8 cellular contexts compared by ENCODE assay signal in genomic region chr17:44006581-44007345, GRCh38. TPM values are rescaled to one million over a fixed set of nuclear protein-coding genes. Genes with fewer than 3 reads are reported as not detected.
A peak's percentile ranks its signal among the peaks of the same experiment; 100 is the strongest.
DNase-seq lines count a peak whose midpoint lies in the region; ATAC-seq and TF ChIP-seq lines count a peak whose summit lies in the region.

No MANE protein-coding gene starts in this region.

- peaks cover 19% of the 10 kb centered on the region for H3K4me1 Mint-ChIP-seq in T-helper 2 cell treated with Interferon-gamma antibody and Interleukin-4, amounts not matched to agents 5 μg/mL and 100 μg/mL, for 36 hours (ENCODE audit: low read depth)

- H3K27me3 ChIP-seq in ascending aorta (no peaks in the 10 kb centered on the region), aorta (ENCODE audit: control insufficient read depth in 1 of 2, insufficient read depth in 2 of 2, low read length in 1 of 2) (peaks cover 0 to 2% of the 10 kb centered on the region in 2 donors)

- no peaks in the 10 kb centered on the region for H3K9me3 ChIP-seq in ES-I3 (ENCODE audit: control insufficient read depth, insufficient read depth, low read length)
- no peaks in the 10 kb centered on the region for H3K9me3 ChIP-seq in ascending aorta
- no peaks in the 10 kb centered on the region for H3K9me3 ChIP-seq in aorta (ENCODE audit: control insufficient read depth, low read length)

- peak; percentile 80 for DNase-seq in NCI-H187 treated with DMSO at 0.1 percent for 48 hours (lab: John Stamatoyannopoulos, UW)
- DNase-seq in T-helper 2 cell treated with Interferon-gamma antibody and Interleukin-4, amounts not matched to agents 5 μg/mL and 100 μg/mL, for 36 hours (ENCODE audit: low spot score), result peak; percentile 87
- peak; percentile 98 for DNase-seq in ascending aorta (ENCODE audit: low spot score in 2 of 2)
- DNase-seq in hepatic stellate cell (ENCODE audit: low spot score), result peak; percentile 97
- peak; percentile 93 for DNase-seq in renal cortical epithelial cell (ENCODE audit: low read depth)
- peak; percentile 99 to 100 for DNase-seq in aorta

- peaks cover 23% of the 10 kb centered on the region for H3K27me3 Mint-ChIP-seq in T-helper 2 cell treated with Interferon-gamma antibody and Interleukin-4, amounts not matched to agents 5 μg/mL and 100 μg/mL, for 36 hours (ENCODE audit: low read depth)

- H3K9me3 Mint-ChIP-seq in T-helper 2 cell treated with Interferon-gamma antibody and Interleukin-4, amounts not matched to agents 5 μg/mL and 100 μg/mL, for 36 hours, result no peaks in the 10 kb centered on the region

- peak; percentile 39 to 55 (median 53) for TF ChIP-seq CTCF in ascending aorta (IDR thresholded peaks at IDR 0.05)

- intact Hi-C loops in ascending aorta (cut with DNase I), result loop anchor here (2.0 to 5.0 kb wide), 3 partner anchors 36 to 116 kb away; partner anchors contain the start of genes G6PC3 and HDAC5
- intact Hi-C loops in aorta (cut with DNase I), result loop anchor here in 1 of 2 donors (5.0 kb wide), 1 partner anchor 36 kb away; no protein-coding TSS in a partner anchor

- peak overlapping the region; percentile 79 for H3K4me3 Mint-ChIP-seq in T-helper 2 cell treated with Interferon-gamma antibody and Interleukin-4, amounts not matched to agents 5 μg/mL and 100 μg/mL, for 36 hours

- H3K36me3 ChIP-seq in ES-I3 (ENCODE audit: insufficient read depth, low read length) (0 out of 2 replicates have a peak, but pooled peaks cover 7% of the 10 kb centered on the region), ascending aorta (peaks cover 0 to 2% of the 10 kb centered on the region in 2 donors), aorta (ENCODE audit: control insufficient read depth in 1 of 2, insufficient read depth in 2 of 2, low read length in 1 of 2) (peaks cover 0 to under 1% of the 10 kb centered on the region in 2 donors)

- ATAC-seq in HG02623 (IDR thresholded peaks at IDR 0.05; ENCODE audit: unreplicated experiment) (peak; percentile 61), aorta (ENCODE audit: low FRiP score) (peak; percentile 94)

- peaks cover 4% of the 10 kb centered on the region for H3K36me3 Mint-ChIP-seq in T-helper 2 cell treated with Interferon-gamma antibody and Interleukin-4, amounts not matched to agents 5 μg/mL and 100 μg/mL, for 36 hours (ENCODE audit: low read depth)

- peak overlapping the region; percentile 51 to 67 for H3K4me3 ChIP-seq in ascending aorta
- peak overlapping the region; percentile 55 to 58 for H3K4me3 ChIP-seq in aorta (ENCODE audit: low read length in 2 of 2)

- peaks cover 9% of the 10 kb centered on the region for H3K4me1 ChIP-seq in ES-I3 (ENCODE audit: insufficient read depth, low read length)
- H3K4me1 ChIP-seq in ascending aorta, result peaks cover 4 to 31% of the 10 kb centered on the region in 2 donors
- H3K4me1 ChIP-seq in aorta (ENCODE audit: control insufficient read depth in 1 of 2, insufficient read depth in 2 of 2, low read length in 2 of 2), result no peaks in the 10 kb centered on the region

- WGBS in aorta, 2 donors, result 0% methylated on average over 37 to 40 of the region's 40 CpGs

- H3K9ac ChIP-seq in ES-I3 (ENCODE audit: low read depth, low read length), result peak overlapping the region; percentile 95

- H3K27ac ChIP-seq in ascending aorta, result peak overlapping the region in 1 of 2 donors; percentile 32
- H3K27ac ChIP-seq in aorta (ENCODE audit: low read depth in 1 of 2, low read length in 2 of 2), result no peak overlapping the region

- peak overlapping the region; percentile 60 for H3K27ac Mint-ChIP-seq in T-helper 2 cell treated with Interferon-gamma antibody and Interleukin-4, amounts not matched to agents 5 μg/mL and 100 μg/mL, for 36 hours

RNA-seq across cellular contexts. Expression of gene NAGS, which starts 2.3 kb away (rescaled TPM):
- 48.2 TPM for total RNA-seq in ascending aorta
- 1.2 and 6.1 TPM in 2 replicates for total RNA-seq in renal cortical epithelial cell
- 1 to 10 TPM in 1 of 2 donors, under 1 TPM in 1; 0.94 to 1.3 TPM for total RNA-seq in aorta
- polyA plus RNA-seq in aorta, result 1 to 10 TPM in 1 of 2 donors, under 1 TPM in 1; 0.33 to 6.0 TPM

RNA-seq across cellular contexts. Expression of gene TMEM101, which starts 8.0 kb away (rescaled TPM):
- total RNA-seq in ascending aorta, result 11.0 TPM
- total RNA-seq in renal cortical epithelial cell, result 43.8 and 71.2 TPM in 2 replicates
- 10 to 100 TPM; 15.2 to 16.7 TPM for total RNA-seq in aorta
- polyA plus RNA-seq in aorta, result 10 to 100 TPM; 21.5 to 25.0 TPM

RNA-seq across cellular contexts. Expression of gene PYY, which starts 53.0 kb away (rescaled TPM):
- total RNA-seq in ascending aorta, result not detected
- total RNA-seq in renal cortical epithelial cell, result not detected in 2 replicates
- total RNA-seq in aorta, result not detected
- 1 to 10 TPM in 1 of 2 donors, under 1 TPM in 1; 0.20 to 1.1 TPM for polyA plus RNA-seq in aorta

RNA-seq across cellular contexts. Expression of gene LSM12, which starts 59.7 kb away (rescaled TPM):
- total RNA-seq in ascending aorta, result 12.5 TPM
- 30.3 and 42.2 TPM in 2 replicates for total RNA-seq in renal cortical epithelial cell
- total RNA-seq in aorta, result 10 to 100 TPM; 36.9 to 43.4 TPM
- polyA plus RNA-seq in aorta, result 10 to 100 TPM; 19.0 to 19.8 TPM
